In the genomic region with DNA sequence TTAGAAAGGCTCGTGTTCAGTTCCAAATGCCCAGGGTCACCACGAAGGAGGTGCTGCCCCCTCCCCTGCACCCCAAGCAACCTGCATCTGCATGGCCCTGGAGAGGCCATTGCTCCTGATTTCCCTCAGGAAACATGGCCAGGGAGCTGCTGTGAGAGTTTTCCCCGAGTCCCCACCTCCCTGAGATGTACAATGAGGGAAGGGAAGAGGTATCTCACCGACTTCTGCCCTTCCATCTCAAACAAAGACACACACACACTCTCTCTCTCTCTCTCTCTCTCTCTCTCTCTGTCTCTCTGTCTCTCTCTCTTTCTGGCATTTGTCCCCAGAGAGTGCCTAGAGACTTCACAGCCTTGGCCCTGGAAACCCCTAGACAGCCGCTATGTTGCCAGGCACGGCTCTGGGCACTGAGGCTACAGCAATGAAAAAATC, we compare ENCODE assay signal across 1 cellular context.
TF ChIP-seq lines count a peak whose summit lies in the region.

No MANE protein-coding gene starts in this region.

TF ChIP-seq in K562, 482 proteins besides CTCF, POLR2A, EP300 and RAD21 (continued from another document):
- TF ChIP-seq, protein P1, sequence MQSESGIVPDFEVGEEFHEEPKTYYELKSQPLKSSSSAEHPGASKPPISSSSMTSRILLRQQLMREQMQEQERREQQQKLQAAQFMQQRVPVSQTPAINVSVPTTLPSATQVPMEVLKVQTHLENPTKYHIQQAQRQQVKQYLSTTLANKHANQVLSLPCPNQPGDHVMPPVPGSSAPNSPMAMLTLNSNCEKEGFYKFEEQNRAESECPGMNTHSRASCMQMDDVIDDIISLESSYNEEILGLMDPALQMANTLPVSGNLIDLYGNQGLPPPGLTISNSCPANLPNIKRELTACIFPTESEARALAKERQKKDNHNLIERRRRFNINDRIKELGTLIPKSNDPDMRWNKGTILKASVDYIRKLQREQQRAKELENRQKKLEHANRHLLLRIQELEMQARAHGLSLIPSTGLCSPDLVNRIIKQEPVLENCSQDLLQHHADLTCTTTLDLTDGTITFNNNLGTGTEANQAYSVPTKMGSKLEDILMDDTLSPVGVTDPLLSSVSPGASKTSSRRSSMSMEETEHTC (IDR thresholded peaks at IDR 0.05): no peak
- no peak for TF ChIP-seq ZFP30 (CRISPR knock-in tag; IDR thresholded peaks at IDR 0.05; ENCODE audit: borderline replicate concordance)
- TF ChIP-seq NELFE (IDR thresholded peaks at IDR 0.05; ENCODE audit: insufficient read depth, insufficient read length): no peak
- TF ChIP-seq, protein P2, sequence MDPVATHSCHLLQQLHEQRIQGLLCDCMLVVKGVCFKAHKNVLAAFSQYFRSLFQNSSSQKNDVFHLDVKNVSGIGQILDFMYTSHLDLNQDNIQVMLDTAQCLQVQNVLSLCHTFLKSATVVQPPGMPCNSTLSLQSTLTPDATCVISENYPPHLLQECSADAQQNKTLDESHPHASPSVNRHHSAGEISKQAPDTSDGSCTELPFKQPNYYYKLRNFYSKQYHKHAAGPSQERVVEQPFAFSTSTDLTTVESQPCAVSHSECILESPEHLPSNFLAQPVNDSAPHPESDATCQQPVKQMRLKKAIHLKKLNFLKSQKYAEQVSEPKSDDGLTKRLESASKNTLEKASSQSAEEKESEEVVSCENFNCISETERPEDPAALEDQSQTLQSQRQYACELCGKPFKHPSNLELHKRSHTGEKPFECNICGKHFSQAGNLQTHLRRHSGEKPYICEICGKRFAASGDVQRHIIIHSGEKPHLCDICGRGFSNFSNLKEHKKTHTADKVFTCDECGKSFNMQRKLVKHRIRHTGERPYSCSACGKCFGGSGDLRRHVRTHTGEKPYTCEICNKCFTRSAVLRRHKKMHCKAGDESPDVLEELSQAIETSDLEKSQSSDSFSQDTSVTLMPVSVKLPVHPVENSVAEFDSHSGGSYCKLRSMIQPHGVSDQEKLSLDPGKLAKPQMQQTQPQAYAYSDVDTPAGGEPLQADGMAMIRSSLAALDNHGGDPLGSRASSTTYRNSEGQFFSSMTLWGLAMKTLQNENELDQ (CRISPR knock-in tag; IDR thresholded peaks at IDR 0.05; ENCODE audit: borderline replicate concordance): no peak
- TF ChIP-seq ZNF311 (CRISPR knock-in tag; IDR thresholded peaks at IDR 0.05): no peak
- TF ChIP-seq SRF (CRISPR knock-in tag; IDR thresholded peaks at IDR 0.05): no peak
- no peak for TF ChIP-seq XRCC4 (IDR thresholded peaks at IDR 0.05; ENCODE audit: extremely low read depth, insufficient read depth, insufficient read length)
- no peak for TF ChIP-seq SAFB (IDR thresholded peaks at IDR 0.05; ENCODE audit: borderline replicate concordance, low read depth, low read length)
- 0 out of 2 replicates have a peak, but pooled peaks have one; percentile 65 for TF ChIP-seq PTBP1 (IDR thresholded peaks at IDR 0.05; ENCODE audit: low read depth, low read length)
- TF ChIP-seq SAP30 (IDR thresholded peaks at IDR 0.05; ENCODE audit: borderline replicate concordance, insufficient read depth, low read depth, low read length, poor library complexity, severe bottlenecking): no peak
- no peak for TF ChIP-seq BRF1 (IDR thresholded peaks at IDR 0.05; ENCODE audit: borderline replicate concordance, extremely low read depth, insufficient read length)
- TF ChIP-seq THRB (CRISPR knock-in tag; conservative IDR thresholded peaks at IDR 0.05): 0 out of 2 replicates have a peak, but pooled peaks have one; percentile 15
- no peak for TF ChIP-seq TSHZ1 (CRISPR knock-in tag; IDR thresholded peaks at IDR 0.05)
- no peak for TF ChIP-seq CREB5 (CRISPR knock-in tag; IDR thresholded peaks at IDR 0.05)
- no peak for TF ChIP-seq PHF21A (IDR thresholded peaks at IDR 0.05; ENCODE audit: borderline replicate concordance, low read depth)
- TF ChIP-seq, protein P3, sequence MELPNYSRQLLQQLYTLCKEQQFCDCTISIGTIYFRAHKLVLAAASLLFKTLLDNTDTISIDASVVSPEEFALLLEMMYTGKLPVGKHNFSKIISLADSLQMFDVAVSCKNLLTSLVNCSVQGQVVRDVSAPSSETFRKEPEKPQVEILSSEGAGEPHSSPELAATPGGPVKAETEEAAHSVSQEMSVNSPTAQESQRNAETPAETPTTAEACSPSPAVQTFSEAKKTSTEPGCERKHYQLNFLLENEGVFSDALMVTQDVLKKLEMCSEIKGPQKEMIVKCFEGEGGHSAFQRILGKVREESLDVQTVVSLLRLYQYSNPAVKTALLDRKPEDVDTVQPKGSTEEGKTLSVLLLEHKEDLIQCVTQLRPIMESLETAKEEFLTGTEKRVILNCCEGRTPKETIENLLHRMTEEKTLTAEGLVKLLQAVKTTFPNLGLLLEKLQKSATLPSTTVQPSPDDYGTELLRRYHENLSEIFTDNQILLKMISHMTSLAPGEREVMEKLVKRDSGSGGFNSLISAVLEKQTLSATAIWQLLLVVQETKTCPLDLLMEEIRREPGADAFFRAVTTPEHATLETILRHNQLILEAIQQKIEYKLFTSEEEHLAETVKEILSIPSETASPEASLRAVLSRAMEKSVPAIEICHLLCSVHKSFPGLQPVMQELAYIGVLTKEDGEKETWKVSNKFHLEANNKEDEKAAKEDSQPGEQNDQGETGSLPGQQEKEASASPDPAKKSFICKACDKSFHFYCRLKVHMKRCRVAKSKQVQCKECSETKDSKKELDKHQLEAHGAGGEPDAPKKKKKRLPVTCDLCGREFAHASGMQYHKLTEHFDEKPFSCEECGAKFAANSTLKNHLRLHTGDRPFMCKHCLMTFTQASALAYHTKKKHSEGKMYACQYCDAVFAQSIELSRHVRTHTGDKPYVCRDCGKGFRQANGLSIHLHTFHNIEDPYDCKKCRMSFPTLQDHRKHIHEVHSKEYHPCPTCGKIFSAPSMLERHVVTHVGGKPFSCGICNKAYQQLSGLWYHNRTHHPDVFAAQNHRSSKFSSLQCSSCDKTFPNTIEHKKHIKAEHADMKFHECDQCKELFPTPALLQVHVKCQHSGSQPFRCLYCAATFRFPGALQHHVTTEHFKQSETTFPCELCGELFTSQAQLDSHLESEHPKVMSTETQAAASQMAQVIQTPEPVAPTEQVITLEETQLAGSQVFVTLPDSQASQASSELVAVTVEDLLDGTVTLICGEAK (IDR thresholded peaks at IDR 0.05): no peak
- TF ChIP-seq, protein P3 (CRISPR knock-in tag; IDR thresholded peaks at IDR 0.05): 0 out of 2 replicates have a peak, but pooled peaks have one; percentile 17
- no peak for TF ChIP-seq ZNF740 (CRISPR knock-in tag; IDR thresholded peaks at IDR 0.05)
- no peak for TF ChIP-seq ZNF740 (tag; IDR thresholded peaks at IDR 0.05)
- TF ChIP-seq, protein P4, sequence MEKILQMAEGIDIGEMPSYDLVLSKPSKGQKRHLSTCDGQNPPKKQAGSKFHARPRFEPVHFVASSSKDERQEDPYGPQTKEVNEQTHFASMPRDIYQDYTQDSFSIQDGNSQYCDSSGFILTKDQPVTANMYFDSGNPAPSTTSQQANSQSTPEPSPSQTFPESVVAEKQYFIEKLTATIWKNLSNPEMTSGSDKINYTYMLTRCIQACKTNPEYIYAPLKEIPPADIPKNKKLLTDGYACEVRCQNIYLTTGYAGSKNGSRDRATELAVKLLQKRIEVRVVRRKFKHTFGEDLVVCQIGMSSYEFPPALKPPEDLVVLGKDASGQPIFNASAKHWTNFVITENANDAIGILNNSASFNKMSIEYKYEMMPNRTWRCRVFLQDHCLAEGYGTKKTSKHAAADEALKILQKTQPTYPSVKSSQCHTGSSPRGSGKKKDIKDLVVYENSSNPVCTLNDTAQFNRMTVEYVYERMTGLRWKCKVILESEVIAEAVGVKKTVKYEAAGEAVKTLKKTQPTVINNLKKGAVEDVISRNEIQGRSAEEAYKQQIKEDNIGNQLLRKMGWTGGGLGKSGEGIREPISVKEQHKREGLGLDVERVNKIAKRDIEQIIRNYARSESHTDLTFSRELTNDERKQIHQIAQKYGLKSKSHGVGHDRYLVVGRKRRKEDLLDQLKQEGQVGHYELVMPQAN (IDR thresholded peaks at IDR 0.05; ENCODE audit: borderline replicate concordance): no peak
- no peak for TF ChIP-seq ZNF668 (CRISPR knock-in tag; IDR thresholded peaks at IDR 0.05)
- no peak for TF ChIP-seq HDAC3 (IDR thresholded peaks at IDR 0.05; ENCODE audit: borderline replicate concordance, partially characterized antibody)
- TF ChIP-seq ARHGAP35 (IDR thresholded peaks at IDR 0.05; ENCODE audit: partially characterized antibody): no peak
- TF ChIP-seq ZNF449 (CRISPR knock-in tag; IDR thresholded peaks at IDR 0.05): no peak
